In genomic region chr1:26537951-26538352, GRCh38 we compare ENCODE assay signal across 9 cellular contexts. TPM values are rescaled to one million over a fixed set of nuclear protein-coding genes. Genes with fewer than 3 reads are reported as not detected.
DNase-seq lines count a peak whose midpoint lies in the region; ATAC-seq and TF ChIP-seq lines count a peak whose summit lies in the region.
"Had no signal": no experiment of that assay in that cellular context is flagged by ENCODE, and none has a peak within 500 bp of the region (broad histone marks: within the 10 kb centered on the region; RNA-seq: fewer than 3 reads in every experiment).

No MANE protein-coding gene starts in this region.

- no peak overlapping the region for H3K4me2 ChIP-seq in fibroblast of lung (ENCODE audit: extremely low read depth, insufficient read depth, low read length)

- ATAC-seq in stimulated activated effector memory CD8-positive, alpha-beta T cell treated with anti-CD3 and anti-CD28 coated beads, Interleukin-12 subunit alpha, Interleukin-12 subunit beta, amount 100 ng/mL, for 72 hours, result no peak
- no peak for ATAC-seq in HG02840 (IDR thresholded peaks at IDR 0.05; ENCODE audit: low FRiP score, unreplicated experiment)
- ATAC-seq in GM21526 (IDR thresholded peaks at IDR 0.05; ENCODE audit: low FRiP score, unreplicated experiment), result no peak
- ATAC-seq: body of pancreas had no signal

- no peak overlapping the region for H3K4me3 Mint-ChIP-seq in stimulated activated effector memory CD8-positive, alpha-beta T cell treated with anti-CD3 and anti-CD28 coated beads, Interleukin-12 subunit alpha, Interleukin-12 subunit beta, amount 100 ng/mL, for 72 hours

- peaks cover 17% of the 10 kb centered on the region for H3K4me1 ChIP-seq in cardiac muscle cell (ENCODE audit: low read depth)
- H3K4me1 ChIP-seq in right atrium auricular region, result peaks cover 0 to 13% of the 10 kb centered on the region in 2 donors
- peaks cover 4 to 75% (median 36%) of the 10 kb centered on the region in 4 donors for H3K4me1 ChIP-seq in Peyer's patch
- no peaks in the 10 kb centered on the region for H3K4me1 ChIP-seq in fibroblast of lung (ENCODE audit: control insufficient read depth, extremely low read depth, insufficient read depth, low read length)
- peaks cover 5 to 11% of the 10 kb centered on the region in 2 donors for H3K4me1 ChIP-seq in breast epithelium

- no peaks in the 10 kb centered on the region for H3K79me2 ChIP-seq in fibroblast of lung (ENCODE audit: control insufficient read depth, insufficient read depth, low read length)

- H3K27me3 ChIP-seq in cardiac muscle cell, result no peaks in the 10 kb centered on the region
- no peaks in the 10 kb centered on the region for H3K27me3 ChIP-seq in right atrium auricular region
- H3K27me3 ChIP-seq in Peyer's patch, result no peaks in the 10 kb centered on the region
- no peaks in the 10 kb centered on the region for H3K27me3 ChIP-seq in fibroblast of lung (ENCODE audit: control insufficient read depth, insufficient read depth, low read length)
- H3K27me3 ChIP-seq in breast epithelium, result no peaks in the 10 kb centered on the region
- H3K27me3 ChIP-seq: body of pancreas had no signal

- peak overlapping the region; percentile 71 for H3K27ac Mint-ChIP-seq in stimulated activated effector memory CD8-positive, alpha-beta T cell treated with anti-CD3 and anti-CD28 coated beads, Interleukin-12 subunit alpha, Interleukin-12 subunit beta, amount 100 ng/mL, for 72 hours

- H4K20me1 ChIP-seq in fibroblast of lung (ENCODE audit: control insufficient read depth, extremely low read depth, insufficient read depth, low read length), result no peaks in the 10 kb centered on the region

- no peak for TF ChIP-seq POLR2A in Peyer's patch (IDR thresholded peaks at IDR 0.05)
- no peak for TF ChIP-seq POLR2A in breast epithelium (IDR thresholded peaks at IDR 0.05)

- peaks cover 18% of the 10 kb centered on the region for H3K36me3 Mint-ChIP-seq in stimulated activated effector memory CD8-positive, alpha-beta T cell treated with anti-CD3 and anti-CD28 coated beads, Interleukin-12 subunit alpha, Interleukin-12 subunit beta, amount 100 ng/mL, for 72 hours

- peaks cover 66% of the 10 kb centered on the region for H3K4me1 Mint-ChIP-seq in stimulated activated effector memory CD8-positive, alpha-beta T cell treated with anti-CD3 and anti-CD28 coated beads, Interleukin-12 subunit alpha, Interleukin-12 subunit beta, amount 100 ng/mL, for 72 hours

- intact Hi-C loops in breast epithelium (cut with DNase I; ENCODE audit: low total_unique reads), result no loop called here

- H3K27ac ChIP-seq in cardiac muscle cell, result no peak overlapping the region
- H3K27ac ChIP-seq in right atrium auricular region, result no peak overlapping the region
- peak overlapping the region; percentile 32 to 88 (median 72) for H3K27ac ChIP-seq in Peyer's patch
- no peak overlapping the region for H3K27ac ChIP-seq in fibroblast of lung (ENCODE audit: insufficient read depth, low read length)
- no peak overlapping the region for H3K27ac ChIP-seq in breast epithelium
- H3K27ac ChIP-seq: body of pancreas had no signal

- H3K9me3 ChIP-seq in cardiac muscle cell (ENCODE audit: low read depth) (no peaks in the 10 kb centered on the region), right atrium auricular region (no peaks in the 10 kb centered on the region), Peyer's patch (no peaks in the 10 kb centered on the region), fibroblast of lung (ENCODE audit: control insufficient read depth, insufficient read depth, low read depth, low read length) (no peaks in the 10 kb centered on the region), breast epithelium (no peaks in the 10 kb centered on the region)
- H3K9me3 ChIP-seq: body of pancreas had no signal

- H2AFZ ChIP-seq in fibroblast of lung (ENCODE audit: low read length), result no peak overlapping the region

- no peak overlapping the region for H3K9ac ChIP-seq in fibroblast of lung (ENCODE audit: insufficient read depth, low read length)

- H3K9me3 Mint-ChIP-seq in stimulated activated effector memory CD8-positive, alpha-beta T cell treated with anti-CD3 and anti-CD28 coated beads, Interleukin-12 subunit alpha, Interleukin-12 subunit beta, amount 100 ng/mL, for 72 hours, result no peaks in the 10 kb centered on the region

- DNase-seq in cardiac muscle cell (ENCODE audit: low read depth in 1 of 2, low spot score in 1 of 2), result peak in 1 of 2 donors; percentile 59
- no peak for DNase-seq in right atrium auricular region (ENCODE audit: low spot score)
- DNase-seq in Peyer's patch, result peak; percentile 64 to 88 (median 66)
- peak; percentile 28 to 32 for DNase-seq in fibroblast of lung (ENCODE audit: low read depth in 2 of 2)
- no peak for DNase-seq in stimulated activated effector memory CD8-positive, alpha-beta T cell treated with anti-CD3 and anti-CD28 coated beads, Interleukin-12 subunit alpha, Interleukin-12 subunit beta, amount 100 ng/mL, for 72 hours (ENCODE audit: low spot score in 2 of 2)
- no peak for DNase-seq in breast epithelium (ENCODE audit: low spot score in 2 of 2)

- H3K36me3 ChIP-seq in cardiac muscle cell (no peaks in the 10 kb centered on the region), right atrium auricular region (no peaks in the 10 kb centered on the region), Peyer's patch (peaks cover 0 to 27% (median 0%) of the 10 kb centered on the region in 3 donors), fibroblast of lung (ENCODE audit: control insufficient read depth, insufficient read depth, low read length) (no peaks in the 10 kb centered on the region), breast epithelium (no peaks in the 10 kb centered on the region)

- H3K4me3 ChIP-seq in cardiac muscle cell, result no peak overlapping the region
- H3K4me3 ChIP-seq in right atrium auricular region, result no peak overlapping the region
- no peak overlapping the region for H3K4me3 ChIP-seq in Peyer's patch
- no peak overlapping the region for H3K4me3 ChIP-seq in fibroblast of lung (replicated peaks in 1 of 4; ENCODE audit: control extremely low read depth in 1 of 4, insufficient read depth in 1 of 4, low read depth in 3 of 4, low read length in 4 of 4)
- H3K4me3 ChIP-seq in breast epithelium, result no peak overlapping the region
- H3K4me3 ChIP-seq: body of pancreas had no signal

- TF ChIP-seq CTCF in cardiac muscle cell (IDR thresholded peaks at IDR 0.05; ENCODE audit: low read depth, low read length) (peak; percentile 54), right atrium auricular region (IDR thresholded peaks at IDR 0.05) (no peak), Peyer's patch (IDR thresholded peaks at IDR 0.05) (peak; percentile 24 to 51 (median 33)), fibroblast of lung (conservative IDR thresholded peaks at IDR 0.05 in 1 of 2, IDR thresholded peaks at IDR 0.05 in 1 of 2; ENCODE audit: low read depth in 1 of 2, low read length in 2 of 2) (peak; percentile 33 to 46), breast epithelium (IDR thresholded peaks at IDR 0.05) (no peak)

RNA-seq across cellular contexts. Expression of gene RPS6KA1, which starts 8.4 kb away (rescaled TPM):
- total RNA-seq in cardiac muscle cell (32.4 and 46.2 TPM in 2 replicates), right atrium auricular region (1 to 10 TPM; 1.8 to 6.9 TPM), Peyer's patch (100 to 1,000 TPM in 3 of 4 donors, 10 to 100 TPM in 1; 69.3 to 311 (median 292) TPM), fibroblast of lung (1.7 and 2.6 TPM in 2 replicates), breast epithelium (10 to 100 TPM; 12.5 to 43.0 (median 30.8) TPM)
- polyA plus RNA-seq in cardiac muscle cell (22.6 and 26.9 TPM in 2 replicates), fibroblast of lung (0.64 and 0.94 TPM in 2 replicates)
- 0.90 and 1.1 TPM in 2 replicates for polyA plus RNA-seq in fibroblast of lung (2012)
- polyA minus RNA-seq in fibroblast of lung (ENCODE audit: low replicate concordance), result 0.47 and 1.3 TPM in 2 replicates

Comparison
In these comparisons a context has a peak if more than half of its experiments do, and no peak if none do; other contexts are left out.
1. CTCF ChIP-seq: peak in cardiac muscle cell (single experiment), Peyer's patch (6 of 6) and fibroblast of lung (2 of 2); none in right atrium auricular region (0 of 2) and breast epithelium (0 of 3).
2. DNase-seq: peak in Peyer's patch (3 of 3) and fibroblast of lung (2 of 2); none in right atrium auricular region (single experiment), stimulated activated effector memory CD8-positive, alpha-beta T cell treated with anti-CD3 and anti-CD28 coated beads, Interleukin-12 subunit alpha, Interleukin-12 subunit beta, amount 100 ng/mL, for 72 hours (0 of 2) and breast epithelium (0 of 2).
3. H3K27ac ChIP-seq: peak in Peyer's patch (4 of 4); none in cardiac muscle cell (single experiment), right atrium auricular region (0 of 2), fibroblast of lung (single experiment) and breast epithelium (0 of 2).